ENCODE assay signal across 9 cellular contexts in genomic region chr2:190636362-190636761, GRCh38. TPM values are rescaled to one million over a fixed set of nuclear protein-coding genes. Genes with fewer than 3 reads are reported as not detected.
A peak's percentile ranks its signal among the peaks of the same experiment; 100 is the strongest.
DNase-seq lines count a peak whose midpoint lies in the region; ATAC-seq and TF ChIP-seq lines count a peak whose summit lies in the region.
"Had no signal": no experiment of that assay in that cellular context is flagged by ENCODE, and none has a peak within 500 bp of the region (broad histone marks: within the 10 kb centered on the region; RNA-seq: fewer than 3 reads in every experiment).

No MANE protein-coding gene starts in this region.

- peaks cover 10% of the 10 kb centered on the region for H3K4me1 Mint-ChIP-seq in activated CD4-positive, alpha-beta memory T cell treated with anti-CD3 and anti-CD28 coated beads for 36 hours (ENCODE audit: low read depth)

- H3K36me3 ChIP-seq in HUES64 (ENCODE audit: insufficient read depth, low read length), result no peaks in the 10 kb centered on the region
- no peaks in the 10 kb centered on the region for H3K36me3 ChIP-seq in ascending aorta
- no peaks in the 10 kb centered on the region for H3K36me3 ChIP-seq in heart right ventricle
- no peaks in the 10 kb centered on the region for H3K36me3 ChIP-seq in transverse colon

- TF ChIP-seq POLR2A in transverse colon (IDR thresholded peaks at IDR 0.05), result no peak

- peak overlapping the region; percentile 10; the same call in 1 of the 2 replicates for H3K9ac ChIP-seq in HUES64 (ENCODE audit: low read depth, low read length)

- H3K9me3 ChIP-seq in HUES64 (ENCODE audit: insufficient read depth, low read depth, low read length) (no peaks in the 10 kb centered on the region), ascending aorta (no peaks in the 10 kb centered on the region), heart right ventricle (no peaks in the 10 kb centered on the region), transverse colon (no peaks in the 10 kb centered on the region)

- CTCF ChIA-PET in activated CD4-positive, alpha-beta memory T cell treated with anti-CD3 and anti-CD28 coated beads for 36 hours (lab: Charles Lee), result interaction anchor here (0.7 to 2.6 kb wide), 7 partner anchors 10 to 179 kb away, joined by 3 to 14 read pairs (median 4); no protein-coding TSS in a partner anchor

- no peaks in the 10 kb centered on the region for H3K36me3 Mint-ChIP-seq in activated CD4-positive, alpha-beta memory T cell treated with anti-CD3 and anti-CD28 coated beads for 36 hours

- no peaks in the 10 kb centered on the region for H3K27me3 Mint-ChIP-seq in activated CD4-positive, alpha-beta memory T cell treated with anti-CD3 and anti-CD28 coated beads for 36 hours

- WGBS in HUES64, result 79% methylated on average over 3 of the region's 3 CpGs
- 52 to 73% methylated on average over 3 of the region's 3 CpGs for WGBS in heart right ventricle, 2 donors
- 55 to 72% methylated on average over 3 of the region's 3 CpGs for WGBS in transverse colon (ENCODE audit: low coverage in 1 of 2), 2 donors

- intact Hi-C loops in ascending aorta (cut with DNase I) (loop anchor here (1.0 kb wide), 1 partner anchor 13 kb away; the partner anchor contains the start of gene NAB1), heart right ventricle (cut with DNase I) (no loop called here), transverse colon (cut with DNase I; ENCODE audit: low total_unique reads) (no loop called here)
- intact Hi-C loops in activated CD4-positive, alpha-beta memory T cell treated with anti-CD3 and anti-CD28 coated beads for 36 hours (cut with micrococcal nuclease), result loop anchor here (1.0 to 5.0 kb wide), 2 partner anchors 44 to 171 kb away; no protein-coding TSS in a partner anchor

- H3K4me1 ChIP-seq in HUES64 (ENCODE audit: insufficient read depth, low read length), result peaks cover 5% of the 10 kb centered on the region; the same call in 1 of the 2 replicates
- peaks cover 4 to 17% of the 10 kb centered on the region in 2 donors for H3K4me1 ChIP-seq in ascending aorta
- peaks cover 7 to 32% (median 14%) of the 10 kb centered on the region in 9 donors for H3K4me1 ChIP-seq in heart right ventricle
- peaks cover 4 to 24% (median 10%) of the 10 kb centered on the region in 4 donors for H3K4me1 ChIP-seq in transverse colon

- TF ChIP-seq EP300 in transverse colon (IDR thresholded peaks at IDR 0.05; ENCODE audit: low read depth), result no peak

- in situ Hi-C loops in transverse colon (cut with MboI; ENCODE audit: low pct_ligation_motif_present in 1 of 4, low pct_unique_long_range_greater_than_20kb in 1 of 4, low sequenced_read_pairs in 3 of 4), result loop anchor here in 1 of 4 donors (25.0 kb wide), 1 partner anchor 99 kb away; the partner anchor contains the start of gene NEMP2

- no peak for DNase-seq in ascending aorta (ENCODE audit: low spot score in 2 of 2)
- DNase-seq in heart right ventricle, result no peak
- no peak for DNase-seq in transverse colon
- no peak for DNase-seq in activated CD4-positive, alpha-beta memory T cell treated with anti-CD3 and anti-CD28 coated beads for 36 hours
- DNase-seq in central memory CD4-positive, alpha-beta T cell, result no peak
- DNase-seq: amniotic stem cell, NCI-H2029 treated with DMSO at 0.1 percent for 48 hours had no signal

- H3K27ac ChIP-seq in HUES64 (ENCODE audit: low read depth, low read length) (no peak overlapping the region; the same call in 1 of the 2 replicates), ascending aorta (peak overlapping the region; percentile 52 to 55), heart right ventricle (peak overlapping the region in 8 of 10 donors; percentile 2 to 74 (median 54)), transverse colon (peak overlapping the region; percentile 49 to 69 (median 54))

- H3K4me3 ChIP-seq in HUES64 (ENCODE audit: low read length) (no peak overlapping the region), ascending aorta (no peak overlapping the region), heart right ventricle (no peak overlapping the region), transverse colon (no peak overlapping the region)

- H3K9me3 Mint-ChIP-seq in activated CD4-positive, alpha-beta memory T cell treated with anti-CD3 and anti-CD28 coated beads for 36 hours, result no peaks in the 10 kb centered on the region

- POLR2A ChIA-PET in activated CD4-positive, alpha-beta memory T cell treated with anti-CD3 and anti-CD28 coated beads for 36 hours (lab: Charles Lee), result interaction anchor here (1.1 kb wide), 1 partner anchor 11 kb away, joined by 4 read pairs; no protein-coding TSS in a partner anchor

- TF ChIP-seq CTCF in ascending aorta (IDR thresholded peaks at IDR 0.05), result no peak
- TF ChIP-seq CTCF in heart right ventricle (IDR thresholded peaks at IDR 0.05), result no peak
- no peak for TF ChIP-seq CTCF in transverse colon (IDR thresholded peaks at IDR 0.05)

- no peaks in the 10 kb centered on the region for H3K27me3 ChIP-seq in HUES64 (ENCODE audit: insufficient read depth, low read length)
- no peaks in the 10 kb centered on the region for H3K27me3 ChIP-seq in ascending aorta
- no peaks in the 10 kb centered on the region for H3K27me3 ChIP-seq in heart right ventricle
- no peaks in the 10 kb centered on the region for H3K27me3 ChIP-seq in transverse colon

- no peak overlapping the region for H3K4me3 Mint-ChIP-seq in activated CD4-positive, alpha-beta memory T cell treated with anti-CD3 and anti-CD28 coated beads for 36 hours

- H3K27ac Mint-ChIP-seq in activated CD4-positive, alpha-beta memory T cell treated with anti-CD3 and anti-CD28 coated beads for 36 hours, result no peak overlapping the region

- ATAC-seq in heart right ventricle, result peak in 6 of 8 donors; percentile 43 to 65 (median 56)
- no peak for ATAC-seq in HG02852 (IDR thresholded peaks at IDR 0.05; ENCODE audit: unreplicated experiment)

RNA-seq across cellular contexts. Expression of gene NAB1, which starts 12.5 kb away (rescaled TPM):
- 21.8 TPM for polyA plus RNA-seq in HUES64 (2013, experiment 1 of 2)
- polyA plus RNA-seq in HUES64 (2013, experiment 2 of 2), result 21.0 TPM
- 63.2 TPM for total RNA-seq in ascending aorta
- total RNA-seq in heart right ventricle, result 10 to 100 TPM; 22.7 to 41.5 (median 28.4) TPM
- 10 to 100 TPM in 1 of 2 donors, 1 to 10 TPM in 1; 9.3 to 18.9 TPM for polyA plus RNA-seq in heart right ventricle
- 10 to 100 TPM; 34.3 to 63.9 (median 38.4) TPM for total RNA-seq in transverse colon
- total RNA-seq in activated CD4-positive, alpha-beta memory T cell treated with anti-CD3 and anti-CD28 coated beads for 36 hours, result 10 to 100 TPM; 48.7 to 51.5 TPM

Comparison
In these comparisons a context has a peak if more than half of its experiments do, and no peak if none do; other contexts are left out.
1. intact Hi-C loops: an anchor here in ascending aorta (1.0 kb wide) and activated CD4-positive, alpha-beta memory T cell treated with anti-CD3 and anti-CD28 coated beads for 36 hours (1.0 to 5.0 kb wide); none called in heart right ventricle and transverse colon.